In genomic region chrX:11111038-11111851, GRCh38 we compare ENCODE assay signal across 8 cellular contexts. TPM values are rescaled to one million over a fixed set of nuclear protein-coding genes. Genes with fewer than 3 reads are reported as not detected.
A peak's percentile ranks its signal among the peaks of the same experiment; 100 is the strongest.
DNase-seq lines count a peak whose midpoint lies in the region; ATAC-seq and TF ChIP-seq lines count a peak whose summit lies in the region.

Gene HCCS (plus strand): TSS chrX:11111332. CDS start chrX:11112061, 729 bp downstream.

- peaks cover 5% of the 10 kb centered on the region for H3K36me3 ChIP-seq in BE2C

- peaks cover 22% of the 10 kb centered on the region for H3K4me1 Mint-ChIP-seq in activated CD4-positive, alpha-beta T cell treated with anti-CD3 and anti-CD28 coated beads for 36 hours
- peaks cover 29% of the 10 kb centered on the region for H3K4me1 Mint-ChIP-seq in chondrocyte (ENCODE audit: low read depth)

- DNase-seq in BE2C: peak; percentile 81
- DNase-seq in NCI-H524 (lab: John Stamatoyannopoulos, UW): peak; percentile 71 to 83
- peak; percentile 88 for DNase-seq in activated CD4-positive, alpha-beta T cell treated with anti-CD3 and anti-CD28 coated beads for 36 hours
- no peak for DNase-seq in chondrocyte (ENCODE audit: low spot score)
- DNase-seq in kidney tubule cell (ENCODE audit: low spot score): peak; percentile 89
- DNase-seq in stimulated activated CD4-positive, alpha-beta T cell treated with anti-CD3 and anti-CD28 coated beads, Interleukin-1b, Interleukin-23, amount 100 ng/mL, for 24 hours (ENCODE audit: low read depth in 4 of 4, low spot score in 1 of 4): peak; percentile 48 to 69 (median 55)

- H3K27me3 Mint-ChIP-seq in activated CD4-positive, alpha-beta T cell treated with anti-CD3 and anti-CD28 coated beads for 36 hours: no peaks in the 10 kb centered on the region
- no peaks in the 10 kb centered on the region for H3K27me3 Mint-ChIP-seq in chondrocyte (ENCODE audit: low read depth)

- CTCF ChIA-PET in activated CD4-positive, alpha-beta T cell treated with anti-CD3 and anti-CD28 coated beads for 36 hours (lab: Charles Lee): no interaction called here

- no peaks in the 10 kb centered on the region for H3K9me3 Mint-ChIP-seq in activated CD4-positive, alpha-beta T cell treated with anti-CD3 and anti-CD28 coated beads for 36 hours (ENCODE audit: low read depth)
- H3K9me3 Mint-ChIP-seq in chondrocyte (ENCODE audit: low read depth): peaks cover 6% of the 10 kb centered on the region

- H3K27me3 ChIP-seq in BE2C: no peaks in the 10 kb centered on the region

- H3K36me3 Mint-ChIP-seq in activated CD4-positive, alpha-beta T cell treated with anti-CD3 and anti-CD28 coated beads for 36 hours (ENCODE audit: low read depth): peaks cover 13% of the 10 kb centered on the region
- H3K36me3 Mint-ChIP-seq in chondrocyte (ENCODE audit: low read depth): peaks cover 5% of the 10 kb centered on the region

- H3K4me3 ChIP-seq in BE2C (ENCODE audit: low read depth, low read length): peak within 1 kb of the TSS; percentile 84

- H3K4me3 Mint-ChIP-seq in activated CD4-positive, alpha-beta T cell treated with anti-CD3 and anti-CD28 coated beads for 36 hours: no peak within 1 kb of the TSS
- peak within 1 kb of the TSS; percentile 86 for H3K4me3 Mint-ChIP-seq in chondrocyte (ENCODE audit: unreplicated experiment)

- no peaks in the 10 kb centered on the region for H3K9me3 ChIP-seq in BE2C

- TF ChIP-seq CTCF in BE2C (IDR thresholded peaks at IDR 0.05; ENCODE audit: low read depth, low read length) (no peak), chondrocyte (IDR thresholded peaks at IDR 0.05) (peak; percentile 31)

- POLR2A ChIA-PET in activated CD4-positive, alpha-beta T cell treated with anti-CD3 and anti-CD28 coated beads for 36 hours (lab: Charles Lee): no interaction called here

- intact Hi-C loops in activated CD4-positive, alpha-beta T cell treated with anti-CD3 and anti-CD28 coated beads for 36 hours (cut with DNase I, micrococcal nuclease): loop anchor here (2.0 to 5.0 kb wide), 4 partner anchors 648 to 1096 kb away; partner anchors contain the start of gene MSL3 (in 1 of the 2)

- peak; percentile 88 for ATAC-seq in GM19043 (IDR thresholded peaks at IDR 0.05; ENCODE audit: low read depth, unreplicated experiment)
- ATAC-seq in HG03354 (IDR thresholded peaks at IDR 0.05; ENCODE audit: poor library complexity, severe bottlenecking, unreplicated experiment): peak; percentile 91
- peak; percentile 92 for ATAC-seq in activated CD4-positive, alpha-beta T cell treated with anti-CD3 and anti-CD28 coated beads for 36 hours

- H3K27ac Mint-ChIP-seq in activated CD4-positive, alpha-beta T cell treated with anti-CD3 and anti-CD28 coated beads for 36 hours: peak within 1 kb of the TSS; percentile 95
- H3K27ac Mint-ChIP-seq in chondrocyte (ENCODE audit: unreplicated experiment): peak within 1 kb of the TSS; percentile 94

- H3K4me1 ChIP-seq in BE2C: no peaks in the 10 kb centered on the region

RNA-seq across cellular contexts. Expression of gene HCCS, which starts in this region (rescaled TPM):
- 30.1 TPM for polyA plus RNA-seq in BE2C (2012; ENCODE audit: insufficient read depth, insufficient read length, low read depth)
- total RNA-seq in activated CD4-positive, alpha-beta T cell treated with anti-CD3 and anti-CD28 coated beads for 36 hours: 10 to 100 TPM; 24.4 to 24.7 TPM
- 25.0 to 25.8 TPM (median 25.5 TPM) in 3 replicates for total RNA-seq in chondrocyte
